Comparison of ENCODE assay signal across 20 cellular contexts in genomic region chr6:35309611-35310264, GRCh38. TPM values are rescaled to one million over a fixed set of nuclear protein-coding genes. Genes with fewer than 3 reads are reported as not detected.
DNase-seq lines count a peak whose midpoint lies in the region; ATAC-seq and TF ChIP-seq lines count a peak whose summit lies in the region.
"Had no signal": no experiment of that assay in that cellular context is flagged by ENCODE, and none has a peak within 500 bp of the region (broad histone marks: within the 10 kb centered on the region; RNA-seq: fewer than 3 reads in every experiment).

No MANE protein-coding gene starts in this region.

- H3K36me3 Mint-ChIP-seq in T-helper 1 cell treated with Interleukin-12 subunit alpha and Interleukin-12 subunit beta and Interleukin-4 antibody, amounts not matched to agents 30 μg/mL and 1 μg/mL, for 36 hours (ENCODE audit: low read depth) = peaks cover 63% of the 10 kb centered on the region
- H3K36me3 Mint-ChIP-seq in activated naive CD8-positive, alpha-beta T cell treated with anti-CD3 and anti-CD28 coated beads, Interleukin-2, amount 50 U/mL, for 24 hours (ENCODE audit: low read depth) = peaks cover 48% of the 10 kb centered on the region
- no peaks in the 10 kb centered on the region for H3K36me3 Mint-ChIP-seq in neural progenitor cell
- H3K36me3 Mint-ChIP-seq: type B pancreatic cell had no signal

- H3K9ac ChIP-seq in Loucy (ENCODE audit: low read depth, low read length, poor library complexity, severe bottlenecking) (peak overlapping the region; percentile 74), neural progenitor cell (no peak overlapping the region), colonic mucosa (ENCODE audit: low read depth in 2 of 2, low read length in 2 of 2) (no peak overlapping the region)

- TF ChIP-seq CTCF in Loucy (conservative IDR thresholded peaks at IDR 0.05; ENCODE audit: low read length) (no peak), neural progenitor cell (IDR thresholded peaks at IDR 0.05) (no peak), BE2C (IDR thresholded peaks at IDR 0.05; ENCODE audit: low read depth, low read length) (no peak), colonic mucosa (IDR thresholded peaks at IDR 0.05) (no peak), OCI-LY7 (conservative IDR thresholded peaks at IDR 0.05; ENCODE audit: low read length) (no peak)

- ATAC-seq in activated naive CD8-positive, alpha-beta T cell treated with anti-CD3 and anti-CD28 coated beads, Interleukin-2, amount 50 U/mL, for 24 hours = no peak

- no peaks in the 10 kb centered on the region for H3K9me2 ChIP-seq in Loucy (replicated peaks; ENCODE audit: low read depth, low read length)
- H3K9me2 ChIP-seq in OCI-LY7 (ENCODE audit: insufficient read depth, low read length) = no peaks in the 10 kb centered on the region

- peaks cover 67% of the 10 kb centered on the region for H3K4me1 Mint-ChIP-seq in T-helper 1 cell treated with Interleukin-12 subunit alpha and Interleukin-12 subunit beta and Interleukin-4 antibody, amounts not matched to agents 30 μg/mL and 1 μg/mL, for 36 hours (ENCODE audit: low read depth)
- H3K4me1 Mint-ChIP-seq in activated naive CD8-positive, alpha-beta T cell treated with anti-CD3 and anti-CD28 coated beads, Interleukin-2, amount 50 U/mL, for 24 hours = peaks cover 74% of the 10 kb centered on the region
- peaks cover 3% of the 10 kb centered on the region for H3K4me1 Mint-ChIP-seq in neural progenitor cell

- H3K9me3 Mint-ChIP-seq in T-helper 1 cell treated with Interleukin-12 subunit alpha and Interleukin-12 subunit beta and Interleukin-4 antibody, amounts not matched to agents 30 μg/mL and 1 μg/mL, for 36 hours = no peaks in the 10 kb centered on the region
- H3K9me3 Mint-ChIP-seq in activated naive CD8-positive, alpha-beta T cell treated with anti-CD3 and anti-CD28 coated beads, Interleukin-2, amount 50 U/mL, for 24 hours = no peaks in the 10 kb centered on the region
- no peaks in the 10 kb centered on the region for H3K9me3 Mint-ChIP-seq in neural progenitor cell
- H3K9me3 Mint-ChIP-seq: type B pancreatic cell had no signal

- BruUV-seq in OCI-LY7 (replicated peaks; lab: Mats Ljungman, UMichigan) = no TSS peak

- H4K20me1 ChIP-seq in Loucy (ENCODE audit: insufficient read depth, low read length, poor library complexity, severe bottlenecking) (peaks cover 4% of the 10 kb centered on the region), neural progenitor cell (ENCODE audit: low read depth) (no peaks in the 10 kb centered on the region), OCI-LY7 (ENCODE audit: insufficient read depth, low read length) (no peaks in the 10 kb centered on the region)

- H3K4me3 Mint-ChIP-seq in T-helper 1 cell treated with Interleukin-12 subunit alpha and Interleukin-12 subunit beta and Interleukin-4 antibody, amounts not matched to agents 30 μg/mL and 1 μg/mL, for 36 hours = peak overlapping the region; percentile 60
- peak overlapping the region; percentile 59 for H3K4me3 Mint-ChIP-seq in activated naive CD8-positive, alpha-beta T cell treated with anti-CD3 and anti-CD28 coated beads, Interleukin-2, amount 50 U/mL, for 24 hours
- no peak overlapping the region for H3K4me3 Mint-ChIP-seq in neural progenitor cell
- H3K4me3 Mint-ChIP-seq: type B pancreatic cell had no signal

- H2AFZ ChIP-seq in Loucy (ENCODE audit: low read length) = no peak overlapping the region
- H2AFZ ChIP-seq in neural progenitor cell (replicated peaks) = no peak overlapping the region
- H2AFZ ChIP-seq in OCI-LY7 (ENCODE audit: low read length) = no peak overlapping the region

- intact Hi-C loops in colonic mucosa (cut with DNase I) = no loop called here
- intact Hi-C loops in OCI-LY7 (cut with micrococcal nuclease; ENCODE audit: unreplicated experiment) = no loop called here

- no peaks in the 10 kb centered on the region for H3K27me3 ChIP-seq in Loucy (ENCODE audit: insufficient read depth, low read length, poor library complexity, severe bottlenecking)
- H3K27me3 ChIP-seq in neural progenitor cell = no peaks in the 10 kb centered on the region
- no peaks in the 10 kb centered on the region for H3K27me3 ChIP-seq in BE2C
- no peaks in the 10 kb centered on the region for H3K27me3 ChIP-seq in colonic mucosa
- H3K27me3 ChIP-seq: right lobe of liver had no signal

- peak overlapping the region; percentile 96 for H3K27ac Mint-ChIP-seq in T-helper 1 cell treated with Interleukin-12 subunit alpha and Interleukin-12 subunit beta and Interleukin-4 antibody, amounts not matched to agents 30 μg/mL and 1 μg/mL, for 36 hours
- H3K27ac Mint-ChIP-seq in activated naive CD8-positive, alpha-beta T cell treated with anti-CD3 and anti-CD28 coated beads, Interleukin-2, amount 50 U/mL, for 24 hours = peak overlapping the region; percentile 94
- peak overlapping the region; percentile 10 for H3K27ac Mint-ChIP-seq in neural progenitor cell

- H3K4me1 ChIP-seq in Loucy (ENCODE audit: insufficient read depth, low read length, poor library complexity, severe bottlenecking) = peaks cover 54% of the 10 kb centered on the region
- H3K4me1 ChIP-seq in neural progenitor cell = peaks cover 5% of the 10 kb centered on the region
- H3K4me1 ChIP-seq in BE2C = no peaks in the 10 kb centered on the region
- no peaks in the 10 kb centered on the region for H3K4me1 ChIP-seq in colonic mucosa
- peaks cover 44% of the 10 kb centered on the region for H3K4me1 ChIP-seq in OCI-LY7 (ENCODE audit: insufficient read depth, low read length, poor library complexity, severe bottlenecking)
- H3K4me1 ChIP-seq: HAP-1, right lobe of liver, SJSA1 had no signal

- CTCF ChIA-PET in OCI-LY7 (lab: Charles Lee; ENCODE audit: unreplicated experiment) = no interaction called here

- no peaks in the 10 kb centered on the region for H3K27me3 Mint-ChIP-seq in T-helper 1 cell treated with Interleukin-12 subunit alpha and Interleukin-12 subunit beta and Interleukin-4 antibody, amounts not matched to agents 30 μg/mL and 1 μg/mL, for 36 hours (ENCODE audit: low read depth)
- no peaks in the 10 kb centered on the region for H3K27me3 Mint-ChIP-seq in activated naive CD8-positive, alpha-beta T cell treated with anti-CD3 and anti-CD28 coated beads, Interleukin-2, amount 50 U/mL, for 24 hours
- peaks cover 13% of the 10 kb centered on the region for H3K27me3 Mint-ChIP-seq in neural progenitor cell (ENCODE audit: insufficient read depth, low read depth)

- H3K79me2 ChIP-seq in Loucy (ENCODE audit: insufficient read depth, low read length) (peaks cover 75% of the 10 kb centered on the region), neural progenitor cell (ENCODE audit: low read depth) (no peaks in the 10 kb centered on the region), OCI-LY7 (ENCODE audit: insufficient read depth, low read depth, low read length) (no peaks in the 10 kb centered on the region)

- POLR2A ChIA-PET in OCI-LY7 (lab: Charles Lee) = no interaction called here

- no peaks in the 10 kb centered on the region for H3K9me3 ChIP-seq in Loucy (ENCODE audit: insufficient read depth, low read depth, low read length)
- no peaks in the 10 kb centered on the region for H3K9me3 ChIP-seq in neural progenitor cell (ENCODE audit: low read depth)
- no peaks in the 10 kb centered on the region for H3K9me3 ChIP-seq in BE2C
- no peaks in the 10 kb centered on the region for H3K9me3 ChIP-seq in colonic mucosa
- no peaks in the 10 kb centered on the region for H3K9me3 ChIP-seq in OCI-LY7 (ENCODE audit: low read length)
- H3K9me3 ChIP-seq: HAP-1, lower lobe of right lung, right lobe of liver, SJSA1 had no signal

- DNase-seq in T-helper 1 cell = no peak
- DNase-seq in activated naive CD8-positive, alpha-beta T cell treated with anti-CD3 and anti-CD28 coated beads, Interleukin-2, amount 50 U/mL, for 24 hours = no peak
- no peak for DNase-seq in neural progenitor cell (ENCODE audit: low spot score)
- DNase-seq in BE2C = no peak
- no peak for DNase-seq in colonic mucosa
- no peak for DNase-seq in OCI-LY7 (ENCODE audit: low spot score)
- DNase-seq: cerebellar nuclear complex; erythroblast; lower lobe of right lung; MM.1S; NCI-H187; NCI-H446 treated with DMSO at 0.1 percent for 48 hours; stimulated activated CD4-positive, alpha-beta T cell treated with anti-CD3 and anti-CD28 coated beads, Interleukin-4, amount 100 ng/mL, for 4 hours had no signal

- H3K27ac ChIP-seq in neural progenitor cell = no peak overlapping the region
- no peak overlapping the region for H3K27ac ChIP-seq in colonic mucosa
- no peak overlapping the region for H3K27ac ChIP-seq in OCI-LY7 (ENCODE audit: low read depth, low read length, poor library complexity, severe bottlenecking)
- H3K27ac ChIP-seq: 22Rv1, lower lobe of right lung, right lobe of liver, SJSA1 had no signal

- peak overlapping the region; percentile 68 for H3K4me3 ChIP-seq in Loucy (ENCODE audit: low read length, poor library complexity, severe bottlenecking)
- H3K4me3 ChIP-seq in neural progenitor cell = no peak overlapping the region
- H3K4me3 ChIP-seq in BE2C (ENCODE audit: low read depth, low read length) = no peak overlapping the region
- H3K4me3 ChIP-seq in colonic mucosa = no peak overlapping the region
- H3K4me3 ChIP-seq in OCI-LY7 (ENCODE audit: low read depth, low read length, poor library complexity, severe bottlenecking) = no peak overlapping the region
- H3K4me3 ChIP-seq: HAP-1, lower lobe of right lung, right lobe of liver, SJSA1 had no signal

- H3F3A ChIP-seq in Loucy (ENCODE audit: low read depth) = no peaks in the 10 kb centered on the region
- H3F3A ChIP-seq in neural progenitor cell (ENCODE audit: low read depth) = no peaks in the 10 kb centered on the region

- H3K36me3 ChIP-seq in Loucy (ENCODE audit: insufficient read depth, low read length) = no peaks in the 10 kb centered on the region
- no peaks in the 10 kb centered on the region for H3K36me3 ChIP-seq in neural progenitor cell
- H3K36me3 ChIP-seq in BE2C = no peaks in the 10 kb centered on the region
- no peaks in the 10 kb centered on the region for H3K36me3 ChIP-seq in colonic mucosa
- H3K36me3 ChIP-seq in OCI-LY7 (ENCODE audit: insufficient read depth, low read length) = peaks cover 19% of the 10 kb centered on the region; the same call in 1 of the 2 replicates
- H3K36me3 ChIP-seq: HAP-1, lower lobe of right lung, right lobe of liver, SJSA1 had no signal

- peak overlapping the region; percentile 82 for H3K4me2 ChIP-seq in Loucy (ENCODE audit: low read depth, low read length, poor library complexity, severe bottlenecking)
- no peak overlapping the region for H3K4me2 ChIP-seq in neural progenitor cell
- H3K4me2 ChIP-seq in OCI-LY7 (ENCODE audit: low read length) = no peak overlapping the region

RNA-seq across cellular contexts. Expression of gene DEF6, which starts 12.1 kb away (rescaled TPM):
- 0.17 and 0.19 TPM in 2 replicates for total RNA-seq in neural progenitor cell (ENCODE audit: low replicate concordance)
- 2.5 TPM for polyA plus RNA-seq in BE2C (2012; ENCODE audit: insufficient read depth, insufficient read length, low read depth)
- total RNA-seq in colonic mucosa = 10 to 100 TPM in 1 of 2 donors, 1 to 10 TPM in 1; 8.1 to 12.5 TPM
- 56.8 and 60.0 TPM in 2 replicates for total RNA-seq in OCI-LY7 (2014; rRNA removed; shearing (Covaris generic))
- 53.7 and 53.8 TPM in 2 replicates for total RNA-seq in OCI-LY7 (2022)

RNA-seq across cellular contexts. Expression of gene PPARD, which starts 32.6 kb away (rescaled TPM):
- total RNA-seq in neural progenitor cell (ENCODE audit: low replicate concordance) (4.9 and 8.2 TPM in 2 replicates), colonic mucosa (10 to 100 TPM; 38.1 to 41.8 TPM), OCI-LY7 (2022) (11.9 and 13.1 TPM in 2 replicates)
- 30.0 TPM for polyA plus RNA-seq in BE2C (2012; ENCODE audit: insufficient read depth, insufficient read length, low read depth)
- total RNA-seq in OCI-LY7 (2014; rRNA removed; shearing (Covaris generic)) = 4.6 and 6.1 TPM in 2 replicates

RNA-seq across cellular contexts. Expression of gene ZNF76, which starts 50.2 kb away (rescaled TPM):
- 14.8 and 27.0 TPM in 2 replicates for total RNA-seq in neural progenitor cell (ENCODE audit: low replicate concordance)
- 34.1 TPM for polyA plus RNA-seq in BE2C (2012; ENCODE audit: insufficient read depth, insufficient read length, low read depth)
- total RNA-seq in colonic mucosa = 10 to 100 TPM; 20.3 to 33.8 TPM
- 29.6 and 31.0 TPM in 2 replicates for total RNA-seq in OCI-LY7 (2014; rRNA removed; shearing (Covaris generic))
- total RNA-seq in OCI-LY7 (2022) = 59.5 and 65.4 TPM in 2 replicates

Comparison
In these comparisons a context has a peak if more than half of its experiments do, and no peak if none do; other contexts are left out.
1. H3K27ac Mint-ChIP-seq: peak in every context shown above with its lines; median percentile 96 in T-helper 1 cell treated with Interleukin-12 subunit alpha and Interleukin-12 subunit beta and Interleukin-4 antibody, amounts not matched to agents 30 μg/mL and 1 μg/mL, for 36 hours; 94 in activated naive CD8-positive, alpha-beta T cell treated with anti-CD3 and anti-CD28 coated beads, Interleukin-2, amount 50 U/mL, for 24 hours; 10 in neural progenitor cell.
2. RNA of gene DEF6, which starts 12.1 kb away (total RNA-seq): 53.7 to 60.0 TPM in OCI-LY7; 8.1 to 12.5 TPM in colonic mucosa and 0.17 to 0.19 TPM in neural progenitor cell; every median in the first group is over 4 times any median in the second.